In genomic region chr16:29820271-29820701, GRCh38 we compare ENCODE assay signal across 9 cellular contexts. TPM values are rescaled to one million over a fixed set of nuclear protein-coding genes. Genes with fewer than 3 reads are reported as not detected.
DNase-seq lines count a peak whose midpoint lies in the region; FAIRE-seq and TF ChIP-seq lines count a peak whose summit lies in the region.
"Had no signal": no experiment of that assay in that cellular context is flagged by ENCODE, and none has a peak within 500 bp of the region (broad histone marks: within the 10 kb centered on the region; RNA-seq: fewer than 3 reads in every experiment).

Gene MVP (plus strand): TSS chr16:29820462. CDS start chr16:29830550, 10,088 bp downstream.

- H3K36me3 Mint-ChIP-seq in IgD-negative memory B cell: peaks cover 5% of the 10 kb centered on the region
- H3K36me3 Mint-ChIP-seq in T-helper 1 cell treated with Interleukin-12 subunit alpha and Interleukin-12 subunit beta and Interleukin-4 antibody, amounts not matched to agents 30 μg/mL and 1 μg/mL, for 36 hours (ENCODE audit: low read depth): peaks cover 37% of the 10 kb centered on the region

- peak within 1 kb of the TSS; percentile 72 for H3K27ac ChIP-seq in layer of hippocampus (ENCODE audit: low read depth, low read length)
- H3K27ac ChIP-seq: VCaP had no signal

- H3K27me3 ChIP-seq in bronchial epithelial cell (ENCODE audit: control insufficient read depth, insufficient read depth, low read length): no peaks in the 10 kb centered on the region
- no peaks in the 10 kb centered on the region for H3K27me3 ChIP-seq in layer of hippocampus (ENCODE audit: control insufficient read depth, insufficient read depth, low read length)

- H3K27me3 Mint-ChIP-seq in IgD-negative memory B cell: peaks cover 2% of the 10 kb centered on the region
- H3K27me3 Mint-ChIP-seq in T-helper 1 cell treated with Interleukin-12 subunit alpha and Interleukin-12 subunit beta and Interleukin-4 antibody, amounts not matched to agents 30 μg/mL and 1 μg/mL, for 36 hours (ENCODE audit: low read depth): no peaks in the 10 kb centered on the region

- H3K36me3 ChIP-seq in bronchial epithelial cell (ENCODE audit: control insufficient read depth, insufficient read depth, low read length): peaks cover 5% of the 10 kb centered on the region

- H3K4me1 Mint-ChIP-seq in IgD-negative memory B cell: peaks cover 38 to 41% (median 40%) of the 10 kb centered on the region in 3 donors
- H3K4me1 Mint-ChIP-seq in T-helper 1 cell treated with Interleukin-12 subunit alpha and Interleukin-12 subunit beta and Interleukin-4 antibody, amounts not matched to agents 30 μg/mL and 1 μg/mL, for 36 hours (ENCODE audit: low read depth): peaks cover 52% of the 10 kb centered on the region

- H3K4me3 ChIP-seq in bronchial epithelial cell (ENCODE audit: low read depth, low read length): peak within 1 kb of the TSS; percentile 51

- no peak for FAIRE-seq in bronchial epithelial cell (lab: Jason Lieb, UNC)

- TF ChIP-seq CTCF in bronchial epithelial cell (IDR thresholded peaks at IDR 0.05; ENCODE audit: insufficient read depth, low read length, severe bottlenecking): no peak

- peak within 1 kb of the TSS; percentile 88 to 97 (median 93) for H3K27ac Mint-ChIP-seq in IgD-negative memory B cell
- peak within 1 kb of the TSS; percentile 92 for H3K27ac Mint-ChIP-seq in T-helper 1 cell treated with Interleukin-12 subunit alpha and Interleukin-12 subunit beta and Interleukin-4 antibody, amounts not matched to agents 30 μg/mL and 1 μg/mL, for 36 hours

- no peaks in the 10 kb centered on the region for H3K9me3 Mint-ChIP-seq in IgD-negative memory B cell
- no peaks in the 10 kb centered on the region for H3K9me3 Mint-ChIP-seq in T-helper 1 cell treated with Interleukin-12 subunit alpha and Interleukin-12 subunit beta and Interleukin-4 antibody, amounts not matched to agents 30 μg/mL and 1 μg/mL, for 36 hours

- H3K4me3 Mint-ChIP-seq in IgD-negative memory B cell: peak within 1 kb of the TSS; percentile 92 to 98 (median 94)
- peak within 1 kb of the TSS; percentile 98 for H3K4me3 Mint-ChIP-seq in T-helper 1 cell treated with Interleukin-12 subunit alpha and Interleukin-12 subunit beta and Interleukin-4 antibody, amounts not matched to agents 30 μg/mL and 1 μg/mL, for 36 hours

- DNase-seq in DMS 273 treated with DMSO at 0.1 percent for 48 hours (lab: John Stamatoyannopoulos, UW): peak; percentile 76
- DNase-seq in bronchial epithelial cell (ENCODE audit: low read depth): peak; percentile 59
- DNase-seq in stimulated activated CD4-positive, alpha-beta T cell treated with anti-CD3 and anti-CD28 coated beads, Interleukin-4, amount 100 ng/mL, for 1 hour: peak; percentile 56
- no peak for DNase-seq in ecto neural progenitor cell (ENCODE audit: low spot score)
- no peak for DNase-seq in OCI-M2 (lab: John Stamatoyannopoulos, UW; ENCODE audit: unreplicated experiment)

RNA-seq across cellular contexts. Expression of gene MVP, which starts in this region (rescaled TPM):
- 90.3 TPM for polyA plus RNA-seq in IgD-negative memory B cell
- total RNA-seq in bronchial epithelial cell: 87.1 and 118 TPM in 2 replicates

Comparison
In these comparisons a context has a peak if more than half of its experiments do, and no peak if none do; other contexts are left out.
1. DNase-seq: peak in DMS 273 treated with DMSO at 0.1 percent for 48 hours (single experiment), bronchial epithelial cell (single experiment) and stimulated activated CD4-positive, alpha-beta T cell treated with anti-CD3 and anti-CD28 coated beads, Interleukin-4, amount 100 ng/mL, for 1 hour (single experiment); none in ecto neural progenitor cell (single experiment) and OCI-M2 (single experiment).